31 cellular contexts compared by ENCODE assay signal in the genomic region with DNA sequence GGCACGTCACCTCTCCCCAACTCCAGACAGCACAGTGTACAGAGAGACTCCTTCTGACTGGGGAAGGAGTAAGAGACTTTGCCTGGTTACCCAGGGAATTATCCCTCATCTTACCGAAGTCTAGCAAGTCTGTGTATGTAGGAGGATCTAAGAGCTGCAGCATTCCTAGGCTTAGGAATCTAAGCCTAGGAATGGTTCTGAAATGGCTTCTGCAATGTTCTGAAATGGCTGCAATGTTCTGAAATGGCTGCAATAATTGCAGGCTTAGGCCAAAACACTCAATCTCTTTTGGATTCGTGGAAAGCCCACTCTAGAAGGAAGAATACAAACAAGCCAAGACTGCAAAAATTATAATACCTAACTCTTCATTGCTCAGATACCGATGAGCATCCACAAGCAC.
"Had no signal": no experiment of that assay in that cellular context is flagged by ENCODE, and none has a peak within 500 bp of the region (broad histone marks: within the 10 kb centered on the region; RNA-seq: fewer than 3 reads in every experiment).

No MANE protein-coding gene starts in this region.

- H3K36me3 ChIP-seq: right lobe of liver had no signal

- H3K27ac ChIP-seq: neutrophil, pancreas, psoas muscle, right lobe of liver, sigmoid colon, spleen, suprapubic skin, testis, tibial artery, transverse colon, upper lobe of left lung, vagina had no signal

- H3K4me1 ChIP-seq: pancreas, psoas muscle, right lobe of liver, sigmoid colon, spleen, suprapubic skin, testis, tibial artery, transverse colon, upper lobe of left lung, vagina had no signal

- H3K4me1 Mint-ChIP-seq: naive B cell; naive thymus-derived CD8-positive, alpha-beta T cell; nephron progenitor cell; neural crest cell; stimulated activated memory B cell treated with anti-CD40 and anti-IgM and Interleukin-4, amounts not matched to agents 10 μg/mL and 1 μg/mL and 100 μg/mL, for 72 hours; stimulated activated naive CD8-positive, alpha-beta T cell treated with anti-CD3 and anti-CD28 coated beads, Interleukin-15, amount 100 ng/mL, for 72 hours had no signal

- DNase-seq: naive B cell; naive thymus-derived CD8-positive, alpha-beta T cell; nephron progenitor cell; nucleus accumbens; pancreas; psoas muscle; right cardiac atrium; right lobe of liver; sigmoid colon; spleen; stimulated activated CD4-positive, alpha-beta T cell treated with anti-CD3 and anti-CD28 coated beads, Interleukin-12 subunit alpha, Interleukin-12 subunit beta, amount 100 ng/mL, for 4 hours; stimulated activated CD4-positive, alpha-beta T cell treated with anti-CD3 and anti-CD28 coated beads, Interleukin-1b, Interleukin-23, amount 100 ng/mL, for 48 hours; stimulated activated CD4-positive, alpha-beta T cell treated with anti-CD3 and anti-CD28 coated beads, Interleukin-4, amount 100 ng/mL, for 1 hour; stimulated activated CD4-positive, alpha-beta T cell treated with anti-CD3 and anti-CD28 coated beads, Interleukin-4, amount 100 ng/mL, for 4 hours; stimulated activated CD8-positive, alpha-beta memory T cell treated with anti-CD3 and anti-CD28 coated beads, Interleukin-4, amount 100 ng/mL, for 48 hours; stimulated activated naive CD4-positive, alpha-beta T cell; stimulated activated naive CD8-positive, alpha-beta T cell treated with anti-CD3 and anti-CD28 coated beads, Interleukin-15, amount 100 ng/mL, for 72 hours; stimulated activated naive CD8-positive, alpha-beta T cell treated with anti-CD3 and anti-CD28 coated beads, Interleukin-15, Interleukin-2, amounts not matched to agents 100 U/mL and 50 U/mL, for 24 hours; substantia nigra; testis; tibial artery; transverse colon; upper lobe of left lung had no signal

- H3K27ac Mint-ChIP-seq: naive B cell; naive thymus-derived CD8-positive, alpha-beta T cell; natural killer cell treated with Interleukin-12 subunit alpha and Interleukin-12 subunit beta and Interleukin-15 and Interleukin-18, amount 100 ng/mL, for 72 hours; nephron progenitor cell; stimulated activated memory B cell treated with anti-CD40 and anti-IgM and Interleukin-4, amounts not matched to agents 10 μg/mL and 1 μg/mL and 100 μg/mL, for 72 hours; stimulated activated naive CD8-positive, alpha-beta T cell treated with anti-CD3 and anti-CD28 coated beads, Interleukin-15, amount 100 ng/mL, for 72 hours had no signal

- H3K27me3 ChIP-seq: neutrophil, pancreas, right lobe of liver, sigmoid colon, spleen, suprapubic skin, testis, tibial artery, transverse colon, upper lobe of left lung, vagina had no signal

- H3K27me3 Mint-ChIP-seq: naive B cell; naive thymus-derived CD8-positive, alpha-beta T cell; natural killer cell treated with Interleukin-12 subunit alpha and Interleukin-12 subunit beta and Interleukin-15 and Interleukin-18, amount 100 ng/mL, for 72 hours; stimulated activated memory B cell treated with anti-CD40 and anti-IgM and Interleukin-4, amounts not matched to agents 10 μg/mL and 1 μg/mL and 100 μg/mL, for 72 hours; stimulated activated naive CD8-positive, alpha-beta T cell treated with anti-CD3 and anti-CD28 coated beads, Interleukin-15, amount 100 ng/mL, for 72 hours had no signal

- H3K4me3 ChIP-seq: pancreas, psoas muscle, right lobe of liver, sigmoid colon, smooth muscle cell, spleen, suprapubic skin, testis, tibial artery, transverse colon, upper lobe of left lung, vagina had no signal

- H3K9me3 Mint-ChIP-seq: stimulated activated memory B cell treated with anti-CD40 and anti-IgM and Interleukin-4, amounts not matched to agents 10 μg/mL and 1 μg/mL and 100 μg/mL, for 72 hours had no signal

- H3K9me3 ChIP-seq: neutrophil, pancreas, psoas muscle, right lobe of liver, sigmoid colon, suprapubic skin, testis, upper lobe of left lung, vagina had no signal

- FAIRE-seq: pancreas, urothelium cell line had no signal

- H3K4me3 Mint-ChIP-seq: naive B cell; natural killer cell treated with Interleukin-12 subunit alpha and Interleukin-12 subunit beta and Interleukin-15 and Interleukin-18, amount 100 ng/mL, for 72 hours; nephron progenitor cell; neural crest cell; stimulated activated memory B cell treated with anti-CD40 and anti-IgM and Interleukin-4, amounts not matched to agents 10 μg/mL and 1 μg/mL and 100 μg/mL, for 72 hours; stimulated activated naive CD8-positive, alpha-beta T cell treated with anti-CD3 and anti-CD28 coated beads, Interleukin-15, amount 100 ng/mL, for 72 hours had no signal

- H3K4me2 ChIP-seq: smooth muscle cell had no signal
